In the genomic region with DNA sequence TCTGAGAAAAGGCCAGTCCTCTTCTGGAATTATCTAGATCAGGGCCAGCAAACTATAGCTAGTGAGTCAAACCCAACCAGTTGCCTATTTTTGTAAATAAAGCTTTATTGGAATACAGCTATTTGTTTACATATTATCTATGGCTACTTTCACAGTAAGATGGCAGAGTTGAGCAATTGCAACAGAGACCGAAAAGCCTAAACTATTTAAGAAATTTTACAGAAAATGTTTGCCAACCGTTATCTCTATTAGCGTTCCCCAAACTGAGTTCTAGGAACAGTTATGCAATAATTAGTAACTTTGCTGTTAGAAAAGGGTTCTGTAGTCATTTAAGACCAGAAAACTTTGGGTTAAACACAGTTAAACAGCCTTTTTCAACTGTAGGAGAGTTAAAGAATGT, we compare ENCODE assay signal across 24 cellular contexts. TPM values are rescaled to one million over a fixed set of nuclear protein-coding genes. Genes with fewer than 3 reads are reported as not detected.
A peak's percentile ranks its signal among the peaks of the same experiment; 100 is the strongest.
DNase-seq lines count a peak whose midpoint lies in the region; ATAC-seq, FAIRE-seq and TF ChIP-seq lines count a peak whose summit lies in the region.
"Had no signal": no experiment of that assay in that cellular context is flagged by ENCODE, and none has a peak within 500 bp of the region (broad histone marks: within the 10 kb centered on the region; RNA-seq: fewer than 3 reads in every experiment).

No MANE protein-coding gene starts in this region.

- no peaks in the 10 kb centered on the region for H3K9me2 ChIP-seq in GM23338 (ENCODE audit: insufficient read depth)

- H3K4me3 ChIP-seq in GM23338 (no peak overlapping the region), astrocyte (ENCODE audit: insufficient read depth, low read depth, low read length) (no peak overlapping the region), fibroblast of the aortic adventitia (ENCODE audit: low read depth, low read length) (no peak overlapping the region)

- H3K4me3 Mint-ChIP-seq in GM23338 = no peak overlapping the region
- no peak overlapping the region for H3K4me3 Mint-ChIP-seq in astrocyte (ENCODE audit: unreplicated experiment)
- H3K4me3 Mint-ChIP-seq: CD4-positive, alpha-beta memory T cell had no signal

- H4K20me1 ChIP-seq in GM23338 (replicated peaks; ENCODE audit: insufficient read depth) (no peaks in the 10 kb centered on the region), astrocyte (ENCODE audit: insufficient read depth, low read length) (no peaks in the 10 kb centered on the region)

- H3K4me1 Mint-ChIP-seq in GM23338 (peaks cover 17% of the 10 kb centered on the region), astrocyte (ENCODE audit: low read depth, unreplicated experiment) (peaks cover 3% of the 10 kb centered on the region)
- H3K4me1 Mint-ChIP-seq: CD4-positive, alpha-beta memory T cell had no signal

- H3K36me3 ChIP-seq in GM23338 (ENCODE audit: insufficient read depth) = no peaks in the 10 kb centered on the region
- no peaks in the 10 kb centered on the region for H3K36me3 ChIP-seq in astrocyte (ENCODE audit: insufficient read depth, low read length)

- H3K4me1 ChIP-seq in GM23338 (ENCODE audit: insufficient read depth) (peaks cover 6% of the 10 kb centered on the region), astrocyte (ENCODE audit: insufficient read depth, low read length) (no peaks in the 10 kb centered on the region)

- TF ChIP-seq CTCF in GM23338 (conservative IDR thresholded peaks at IDR 0.05; ENCODE audit: low read depth in 2 of 2) (no peak), astrocyte (IDR thresholded peaks at IDR 0.05; ENCODE audit: insufficient read depth, low read depth, low read length) (no peak), fibroblast of the aortic adventitia (IDR thresholded peaks at IDR 0.05; ENCODE audit: insufficient read depth, low read length) (no peak)

- no peaks in the 10 kb centered on the region for H3K9me3 ChIP-seq in astrocyte (ENCODE audit: insufficient read depth, low read depth, low read length)

- ATAC-seq in GM23338 = no peak
- no peak for ATAC-seq in HG03342 (IDR thresholded peaks at IDR 0.05; ENCODE audit: unreplicated experiment)
- ATAC-seq: HCT116 had no signal

- FAIRE-seq in astrocyte (lab: Jason Lieb, UNC) = peak; percentile 67
- FAIRE-seq: GM12891, GM18507, H1 had no signal

- peaks cover 16% of the 10 kb centered on the region; the same call in 2 of the 3 replicates for H3K36me3 Mint-ChIP-seq in GM23338 (ENCODE audit: low read depth)
- H3K36me3 Mint-ChIP-seq in astrocyte (ENCODE audit: low read depth, unreplicated experiment) = no peaks in the 10 kb centered on the region

- H3F3A ChIP-seq in GM23338 (replicated peaks; ENCODE audit: low read depth) = no peaks in the 10 kb centered on the region

- no peak overlapping the region for H3K9ac ChIP-seq in astrocyte (ENCODE audit: low read length)

- H3K27me3 Mint-ChIP-seq in GM23338 (ENCODE audit: insufficient read depth, low read depth, poor library complexity) (no peaks in the 10 kb centered on the region), astrocyte (ENCODE audit: low read depth, unreplicated experiment) (no peaks in the 10 kb centered on the region)
- H3K27me3 Mint-ChIP-seq: CD4-positive, alpha-beta memory T cell had no signal

- H3K27me3 ChIP-seq in GM23338 (ENCODE audit: insufficient read depth) = no peaks in the 10 kb centered on the region
- no peaks in the 10 kb centered on the region for H3K27me3 ChIP-seq in astrocyte (ENCODE audit: insufficient read depth, low read length)

- H3K79me2 ChIP-seq in GM23338 (replicated peaks; ENCODE audit: insufficient read depth) = no peaks in the 10 kb centered on the region
- no peaks in the 10 kb centered on the region for H3K79me2 ChIP-seq in astrocyte (ENCODE audit: insufficient read depth, low read length)

- H3K27ac Mint-ChIP-seq in GM23338 (no peak overlapping the region), astrocyte (ENCODE audit: unreplicated experiment) (no peak overlapping the region)
- H3K27ac Mint-ChIP-seq: CD4-positive, alpha-beta memory T cell had no signal

- peak overlapping the region; percentile 5 for H3K4me2 ChIP-seq in GM23338
- no peak overlapping the region for H3K4me2 ChIP-seq in astrocyte (ENCODE audit: low read length)

- H3K27ac ChIP-seq in GM23338 (ENCODE audit: low read depth) = no peak overlapping the region
- no peak overlapping the region for H3K27ac ChIP-seq in astrocyte (ENCODE audit: low read depth, low read length)

- no peak for DNase-seq in GM23338 (ENCODE audit: low spot score)
- DNase-seq in astrocyte (ENCODE audit: low read depth) = no peak
- peak; percentile 4 for DNase-seq in fibroblast of the aortic adventitia (ENCODE audit: low read depth)
- peak; percentile 20 for DNase-seq in iris pigment epithelial cell (ENCODE audit: low read depth)
- no peak for DNase-seq in activated T-cell treated with anti-CD3 and anti-CD28 coated beads, Interleukin-2, amount 50 U/mL, for 1 hour
- no peak for DNase-seq in kidney glomerular epithelial cell (lab: John Stamatoyannopoulos, UW)
- DNase-seq: 8988T; C1 segment of cervical spinal cord; Calu3; CD4-positive, alpha-beta memory T cell; COR-L47; DMS53; DMS79 treated with DMSO at 0.1 percent for 48 hours; GF-D8; H7 had no signal

- H2AFZ ChIP-seq in GM23338 (no peak overlapping the region), astrocyte (ENCODE audit: low read depth, low read length) (no peak overlapping the region)

- H3K9me3 Mint-ChIP-seq in GM23338 = peaks cover 4% of the 10 kb centered on the region; the same call in 2 of the 3 replicates
- peaks cover 2% of the 10 kb centered on the region for H3K9me3 Mint-ChIP-seq in astrocyte (ENCODE audit: unreplicated experiment)

TF ChIP-seq in GM23338, 12 proteins besides CTCF, POLR2A, EP300 and RAD21 (continues in another document):
- TF ChIP-seq JUNB (IDR thresholded peaks at IDR 0.05; ENCODE audit: unreplicated experiment) (no peak), ZNF114 (CRISPR knock-in tag; IDR thresholded peaks at IDR 0.05) (no peak), EZH2 (IDR thresholded peaks at IDR 0.05; ENCODE audit: low read depth, unreplicated experiment) (no peak), POLR2AphosphoS5 (IDR thresholded peaks at IDR 0.05; ENCODE audit: low read depth) (no peak), EZH2phosphoT487 (IDR thresholded peaks at IDR 0.05; ENCODE audit: unreplicated experiment) (no peak)
- TF ChIP-seq, protein P1, sequence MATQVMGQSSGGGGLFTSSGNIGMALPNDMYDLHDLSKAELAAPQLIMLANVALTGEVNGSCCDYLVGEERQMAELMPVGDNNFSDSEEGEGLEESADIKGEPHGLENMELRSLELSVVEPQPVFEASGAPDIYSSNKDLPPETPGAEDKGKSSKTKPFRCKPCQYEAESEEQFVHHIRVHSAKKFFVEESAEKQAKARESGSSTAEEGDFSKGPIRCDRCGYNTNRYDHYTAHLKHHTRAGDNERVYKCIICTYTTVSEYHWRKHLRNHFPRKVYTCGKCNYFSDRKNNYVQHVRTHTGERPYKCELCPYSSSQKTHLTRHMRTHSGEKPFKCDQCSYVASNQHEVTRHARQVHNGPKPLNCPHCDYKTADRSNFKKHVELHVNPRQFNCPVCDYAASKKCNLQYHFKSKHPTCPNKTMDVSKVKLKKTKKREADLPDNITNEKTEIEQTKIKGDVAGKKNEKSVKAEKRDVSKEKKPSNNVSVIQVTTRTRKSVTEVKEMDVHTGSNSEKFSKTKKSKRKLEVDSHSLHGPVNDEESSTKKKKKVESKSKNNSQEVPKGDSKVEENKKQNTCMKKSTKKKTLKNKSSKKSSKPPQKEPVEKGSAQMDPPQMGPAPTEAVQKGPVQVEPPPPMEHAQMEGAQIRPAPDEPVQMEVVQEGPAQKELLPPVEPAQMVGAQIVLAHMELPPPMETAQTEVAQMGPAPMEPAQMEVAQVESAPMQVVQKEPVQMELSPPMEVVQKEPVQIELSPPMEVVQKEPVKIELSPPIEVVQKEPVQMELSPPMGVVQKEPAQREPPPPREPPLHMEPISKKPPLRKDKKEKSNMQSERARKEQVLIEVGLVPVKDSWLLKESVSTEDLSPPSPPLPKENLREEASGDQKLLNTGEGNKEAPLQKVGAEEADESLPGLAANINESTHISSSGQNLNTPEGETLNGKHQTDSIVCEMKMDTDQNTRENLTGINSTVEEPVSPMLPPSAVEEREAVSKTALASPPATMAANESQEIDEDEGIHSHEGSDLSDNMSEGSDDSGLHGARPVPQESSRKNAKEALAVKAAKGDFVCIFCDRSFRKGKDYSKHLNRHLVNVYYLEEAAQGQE (IDR thresholded peaks at IDR 0.05; ENCODE audit: unreplicated experiment) = no peak
- TF ChIP-seq, protein P2, sequence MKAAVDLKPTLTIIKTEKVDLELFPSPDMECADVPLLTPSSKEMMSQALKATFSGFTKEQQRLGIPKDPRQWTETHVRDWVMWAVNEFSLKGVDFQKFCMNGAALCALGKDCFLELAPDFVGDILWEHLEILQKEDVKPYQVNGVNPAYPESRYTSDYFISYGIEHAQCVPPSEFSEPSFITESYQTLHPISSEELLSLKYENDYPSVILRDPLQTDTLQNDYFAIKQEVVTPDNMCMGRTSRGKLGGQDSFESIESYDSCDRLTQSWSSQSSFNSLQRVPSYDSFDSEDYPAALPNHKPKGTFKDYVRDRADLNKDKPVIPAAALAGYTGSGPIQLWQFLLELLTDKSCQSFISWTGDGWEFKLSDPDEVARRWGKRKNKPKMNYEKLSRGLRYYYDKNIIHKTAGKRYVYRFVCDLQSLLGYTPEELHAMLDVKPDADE (IDR thresholded peaks at IDR 0.05) = no peak

RNA-seq across cellular contexts. Expression of a gene that starts 10.5 kb away (rescaled TPM):
- total RNA-seq in GM23338 (2014; rRNA removed; shearing (Covaris generic)) = 0.78 TPM in 1 of 2 replicates, not detected in the other
- 0.16 and 0.23 TPM in 2 replicates for polyA plus RNA-seq in GM23338 (2016; fragmentation: Nextera tagmentation; extraction: Ambion mirVana)
- total RNA-seq in astrocyte (not detected in 2 replicates), fibroblast of the aortic adventitia (ENCODE audit: low replicate concordance) (not detected in 2 replicates)
- total RNA-seq: A673; Calu3; CD4-positive, alpha-beta memory T cell; Daoy; G401; H7 had no signal
- polyA plus RNA-seq: BJ; CD4-positive, alpha-beta memory T cell had no signal

Comparison
In these comparisons a context has a peak if more than half of its experiments do, and no peak if none do; other contexts are left out.
1. DNase-seq: peak in fibroblast of the aortic adventitia (single experiment) and iris pigment epithelial cell (single experiment); none in GM23338 (single experiment), astrocyte (single experiment), activated T-cell treated with anti-CD3 and anti-CD28 coated beads, Interleukin-2, amount 50 U/mL, for 1 hour (single experiment) and kidney glomerular epithelial cell (single experiment).